Comparison of ENCODE assay signal across 8 cellular contexts in genomic region chr20:51563141-51563596, GRCh38. TPM values are rescaled to one million over a fixed set of nuclear protein-coding genes. Genes with fewer than 3 reads are reported as not detected.
DNase-seq lines count a peak whose midpoint lies in the region; ATAC-seq and TF ChIP-seq lines count a peak whose summit lies in the region.
"Had no signal": no experiment of that assay in that cellular context is flagged by ENCODE, and none has a peak within 500 bp of the region (broad histone marks: within the 10 kb centered on the region; RNA-seq: fewer than 3 reads in every experiment).

No MANE protein-coding gene starts in this region.

- peaks cover 23 to 32% of the 10 kb centered on the region in 2 donors for H3K4me1 ChIP-seq in left lung

- peaks cover 17 to 69% of the 10 kb centered on the region in 2 donors for H3K27me3 ChIP-seq in left lung

- H3K4me3 Mint-ChIP-seq in IgD-negative memory B cell: peak overlapping the region in 3 of 4 donors; percentile 13 to 81 (median 58)
- H3K4me3 Mint-ChIP-seq in stimulated activated naive CD8-positive, alpha-beta T cell treated with anti-CD3 and anti-CD28 coated beads, Interleukin-15, amount 100 ng/mL, for 72 hours: peak overlapping the region; percentile 75 to 76

- TF ChIP-seq CTCF in cardiac fibroblast (IDR thresholded peaks at IDR 0.05; ENCODE audit: low read depth, low read length): no peak
- TF ChIP-seq CTCF in left lung (IDR thresholded peaks at IDR 0.05): no peak
- TF ChIP-seq CTCF in GM20000 (IDR thresholded peaks at IDR 0.05; ENCODE audit: extremely low read depth, missing control alignments): no peak

- DNase-seq in cardiac fibroblast (ENCODE audit: low read depth in 2 of 2): no peak
- DNase-seq in left lung: no peak
- no peak for DNase-seq in stimulated activated naive CD8-positive, alpha-beta T cell treated with anti-CD3 and anti-CD28 coated beads, Interleukin-15, amount 100 ng/mL, for 72 hours
- no peak for DNase-seq in HuH-7.5 (ENCODE audit: low spot score)
- no peak for DNase-seq in GM20000 (ENCODE audit: low spot score)
- DNase-seq in NOMO-1 treated with dmso at 0.1 percent for 144 hours (lab: John Stamatoyannopoulos, UW; ENCODE audit: unreplicated experiment): no peak

- H3K27ac ChIP-seq in left lung: peak overlapping the region; percentile 83 to 89
- H3K27ac ChIP-seq: foreskin keratinocyte had no signal

- no peaks in the 10 kb centered on the region for H3K36me3 ChIP-seq in left lung

- peaks cover 2% of the 10 kb centered on the region for H3K36me3 Mint-ChIP-seq in IgD-negative memory B cell

- peaks cover 3 to 4% (median 3%) of the 10 kb centered on the region in 3 donors for H3K9me3 Mint-ChIP-seq in IgD-negative memory B cell
- H3K9me3 Mint-ChIP-seq in stimulated activated naive CD8-positive, alpha-beta T cell treated with anti-CD3 and anti-CD28 coated beads, Interleukin-15, amount 100 ng/mL, for 72 hours: peaks cover under 1 to 5% of the 10 kb centered on the region in 2 donors

- ATAC-seq in left lung: no peak
- no peak for ATAC-seq in stimulated activated naive CD8-positive, alpha-beta T cell treated with anti-CD3 and anti-CD28 coated beads, Interleukin-15, amount 100 ng/mL, for 72 hours

- H3K4me3 ChIP-seq in cardiac fibroblast (replicated peaks in 1 of 2; ENCODE audit: low read depth in 2 of 2, low read length in 2 of 2) (peak overlapping the region; percentile 58 to 61), left lung (peak overlapping the region in 1 of 2 donors; percentile 30)

- intact Hi-C loops in left lung (cut with DNase I): no loop called here

- peaks cover 44% of the 10 kb centered on the region for H3K27me3 Mint-ChIP-seq in IgD-negative memory B cell
- peaks cover 64% of the 10 kb centered on the region for H3K27me3 Mint-ChIP-seq in stimulated activated naive CD8-positive, alpha-beta T cell treated with anti-CD3 and anti-CD28 coated beads, Interleukin-15, amount 100 ng/mL, for 72 hours

- H3K4me1 Mint-ChIP-seq in IgD-negative memory B cell: peaks cover 5 to 14% (median 13%) of the 10 kb centered on the region in 3 donors
- H3K4me1 Mint-ChIP-seq in stimulated activated naive CD8-positive, alpha-beta T cell treated with anti-CD3 and anti-CD28 coated beads, Interleukin-15, amount 100 ng/mL, for 72 hours: peaks cover 39% of the 10 kb centered on the region

- H3K27ac Mint-ChIP-seq in IgD-negative memory B cell: no peak overlapping the region
- H3K27ac Mint-ChIP-seq in stimulated activated naive CD8-positive, alpha-beta T cell treated with anti-CD3 and anti-CD28 coated beads, Interleukin-15, amount 100 ng/mL, for 72 hours: peak overlapping the region in 1 of 2 donors; percentile 76

- H3K9me3 ChIP-seq in left lung: no peaks in the 10 kb centered on the region

RNA-seq across cellular contexts. Expression of gene NFATC2, which starts 20.6 kb away (rescaled TPM):
- polyA plus RNA-seq in IgD-negative memory B cell: 17.4 TPM
- total RNA-seq in left lung: 1 to 10 TPM; 5.3 to 6.9 TPM
